ENCODE assay signal across 8 cellular contexts in genomic region chr5:180494060-180494509, GRCh38. TPM values are rescaled to one million over a fixed set of nuclear protein-coding genes. Genes with fewer than 3 reads are reported as not detected.
DNase-seq lines count a peak whose midpoint lies in the region; ATAC-seq, FAIRE-seq and TF ChIP-seq lines count a peak whose summit lies in the region.

Gene CNOT6, plus strand, starts transcription at chr5:180494379. Its CDS starts 34,898 bp downstream, at chr5:180529277.

- no peak within 1 kb of the TSS for H2BK15ac ChIP-seq in H1 (ENCODE audit: low read length)
- H2BK15ac ChIP-seq in mesenchymal stem cell (ENCODE audit: low read depth, poor library complexity, severe bottlenecking) = peak within 1 kb of the TSS; percentile 97

- no peak within 1 kb of the TSS for H2BK120ac ChIP-seq in H1 (replicated peaks; ENCODE audit: low read depth, low read length)
- peak within 1 kb of the TSS; percentile 91 for H2BK120ac ChIP-seq in mesenchymal stem cell (ENCODE audit: low read depth, low read length)

- H3K9ac ChIP-seq in H1 (replicated peaks in 1 of 4; ENCODE audit: extremely low read depth in 1 of 4, low read depth in 3 of 4, low read length in 3 of 4) (peak within 1 kb of the TSS; percentile 91 to 99 (median 96)), mesenchymal stem cell (ENCODE audit: low read length) (peak within 1 kb of the TSS; percentile 90)

- H2BK20ac ChIP-seq in H1 (ENCODE audit: low read length) = no peak within 1 kb of the TSS

- H3K4me1 ChIP-seq in H1 (replicated peaks in 1 of 4; ENCODE audit: control insufficient read depth in 3 of 4, insufficient read depth in 4 of 4, low read length in 3 of 4) (peaks cover 0 to 8% (median 3%) of the 10 kb centered on the region in 4 experiments; a peak in 6 of 7 replicates), mesenchymal stem cell (ENCODE audit: control insufficient read depth, insufficient read depth, low read depth, low read length) (peaks cover 13% of the 10 kb centered on the region)

- FAIRE-seq in HTR-8/SVneo (lab: Jason Lieb, UNC) = peak; percentile 83
- FAIRE-seq in H1 (lab: Jason Lieb, UNC) = no peak

- POLR2A ChIA-PET in H1 (lab: Charles Lee; ENCODE audit: partially characterized antibody) = interaction anchor here (0.9 to 2.0 kb wide), 8 partner anchors 12 to 200 kb away, joined by 3 to 11 read pairs (median 4); no protein-coding TSS in a partner anchor

- peak within 1 kb of the TSS; percentile 86 to 98 (median 91) for H3K4me3 ChIP-seq in H1 (ENCODE audit: extremely low read depth in 1 of 4, insufficient read depth in 2 of 4, low read depth in 3 of 4, low read length in 4 of 4)
- H3K4me3 ChIP-seq in mesenchymal stem cell (ENCODE audit: insufficient read depth in 1 of 2, low read depth in 1 of 2, low read length in 2 of 2) = peak within 1 kb of the TSS; percentile 83 to 100

- TF ChIP-seq RAD21 in H1 (IDR thresholded peaks at IDR 0.05 in 1 of 2, conservative IDR thresholded peaks at IDR 0.05 in 1 of 2; ENCODE audit: low read depth in 2 of 2, low read length in 2 of 2) = no peak

- CTCF ChIA-PET in H1 (lab: Charles Lee; ENCODE audit: partially characterized antibody) = interaction anchor here (1.1 kb wide), 1 partner anchor 112 kb away, joined by 4 read pairs; no protein-coding TSS in a partner anchor

- DNase-seq in COR-L47 (lab: John Stamatoyannopoulos, UW) (peak; percentile 89), HTR-8/SVneo (ENCODE audit: insufficient read length, low spot score) (peak; percentile 96), NOMO-1 treated with DMSO at 0.1 percent for 48 hours (lab: John Stamatoyannopoulos, UW; ENCODE audit: unreplicated experiment) (peak; percentile 87), H1 (ENCODE audit: low read depth in 1 of 2, low spot score in 2 of 2) (peak; percentile 78 to 95), mesenchymal stem cell (peak; percentile 94)
- DNase-seq in activated CD8-positive, alpha-beta memory T cell treated with anti-CD3 and anti-CD28 coated beads for 48 hours (ENCODE audit: low read depth in 2 of 3, low spot score in 2 of 3) = peak; percentile 80 to 92 (median 87)
- DNase-seq in stimulated activated CD8-positive, alpha-beta memory T cell treated with anti-CD3 and anti-CD28 coated beads, Interleukin-12 subunit alpha, Interleukin-12 subunit beta, amount 100 ng/mL, for 24 hours (ENCODE audit: extremely low read depth) = peak; percentile 86

- H3K4ac ChIP-seq in H1 (replicated peaks; ENCODE audit: insufficient read length, low read depth, low read length) (peak within 1 kb of the TSS; percentile 13), mesenchymal stem cell (ENCODE audit: low read depth in 1 of 2, low read length in 2 of 2) (peak within 1 kb of the TSS; percentile 79 to 98)

- peaks cover 0 to 5% of the 10 kb centered on the region in 2 experiments; a peak in 1 of 4 replicates for H3K9me3 ChIP-seq in H1 (ENCODE audit: insufficient read depth in 2 of 2, low read depth in 1 of 2, low read length in 1 of 2)
- no peaks in the 10 kb centered on the region for H3K9me3 ChIP-seq in mesenchymal stem cell (ENCODE audit: control insufficient read depth, low read length)

- H3K36me3 ChIP-seq in H1 (ENCODE audit: control insufficient read depth in 2 of 4, insufficient read depth in 4 of 4, low read length in 3 of 4) = peaks cover 0 to 23% (median 6%) of the 10 kb centered on the region in 4 experiments; a peak in 5 of 8 replicates
- peaks cover 6 to 13% of the 10 kb centered on the region in 2 experiments for H3K36me3 ChIP-seq in mesenchymal stem cell (ENCODE audit: control insufficient read depth in 1 of 2, insufficient read depth in 2 of 2, low read depth in 1 of 2, low read length in 2 of 2)

- H3K14ac ChIP-seq in H1 (ENCODE audit: insufficient read length) (no peak within 1 kb of the TSS), mesenchymal stem cell (ENCODE audit: low read length in 2 of 2) (peak within 1 kb of the TSS; percentile 89 to 99)

- H3K18ac ChIP-seq in H1 (ENCODE audit: extremely low read depth, low read length) = peak within 1 kb of the TSS; percentile 96
- peak within 1 kb of the TSS; percentile 97 to 99 for H3K18ac ChIP-seq in mesenchymal stem cell (ENCODE audit: low read depth in 1 of 2, low read length in 2 of 2)

- no peak within 1 kb of the TSS for H4K5ac ChIP-seq in H1 (ENCODE audit: insufficient read length, low read depth, low read length)

- peak within 1 kb of the TSS; percentile 96; the same call in 1 of the 2 replicates for H3K27ac ChIP-seq in H1 (ENCODE audit: low read depth, low read length)
- H3K27ac ChIP-seq in mesenchymal stem cell (ENCODE audit: low read length, poor library complexity, severe bottlenecking) = peak within 1 kb of the TSS; percentile 51

- H3K56ac ChIP-seq in H1 (replicated peaks; ENCODE audit: insufficient read length, low read depth, low read length) = peak within 1 kb of the TSS; percentile 91

- H3K4me2 ChIP-seq in H1 (ENCODE audit: insufficient read depth in 1 of 2, low read depth in 2 of 2, low read length in 2 of 2) (peak within 1 kb of the TSS; percentile 68 to 75), mesenchymal stem cell (ENCODE audit: low read length, poor library complexity, severe bottlenecking) (peak within 1 kb of the TSS; percentile 86)

- H4K91ac ChIP-seq in H1 (replicated peaks; ENCODE audit: insufficient read length, low read length) = peak within 1 kb of the TSS; percentile 86
- H4K91ac ChIP-seq in mesenchymal stem cell (ENCODE audit: low read length) = peak within 1 kb of the TSS; percentile 95

- ATAC-seq in GM21381 (IDR thresholded peaks at IDR 0.05; ENCODE audit: unreplicated experiment) = peak; percentile 96

- H3K79me2 ChIP-seq in H1 (ENCODE audit: control insufficient read depth in 1 of 2, insufficient read depth in 2 of 2, low read length in 2 of 2) = peaks cover 37 to 43% of the 10 kb centered on the region in 2 experiments

- H3K23ac ChIP-seq in H1 (ENCODE audit: insufficient read length) (no peak within 1 kb of the TSS), mesenchymal stem cell (ENCODE audit: low read length in 2 of 2) (peak within 1 kb of the TSS; percentile 81 to 98)

- H3K23me2 ChIP-seq in H1 (ENCODE audit: low read depth, low read length) = peaks cover 8% of the 10 kb centered on the region; the same call in 1 of the 2 replicates

- H4K8ac ChIP-seq in H1 (ENCODE audit: extremely low read depth, insufficient read depth, low read length) (peak within 1 kb of the TSS; percentile 99; the same call in 1 of the 2 replicates), mesenchymal stem cell (ENCODE audit: low read length) (peak within 1 kb of the TSS; percentile 98)

- H3K79me1 ChIP-seq in H1 (ENCODE audit: low read depth, low read length) (peaks cover 8% of the 10 kb centered on the region), mesenchymal stem cell (replicated peaks; ENCODE audit: low read length, poor library complexity, severe bottlenecking) (peaks cover 1% of the 10 kb centered on the region)

- H2AFZ ChIP-seq in H1 (ENCODE audit: low read length) = 0 out of 2 replicates have a peak within 1 kb of the TSS, but pooled peaks have one; percentile 43
- peak within 1 kb of the TSS; percentile 94 for H2AFZ ChIP-seq in mesenchymal stem cell (ENCODE audit: low read depth, low read length)

- TF ChIP-seq EP300 in H1 (IDR thresholded peaks at IDR 0.05; ENCODE audit: borderline replicate concordance in 1 of 2, low read depth in 2 of 2, low read length in 2 of 2) = peak in 1 of 2 experiments; percentile 100; a peak in 2 of 3 replicates

- peak; percentile 63 to 87; a peak in 2 of 3 replicates for TF ChIP-seq POLR2A in H1 (IDR thresholded peaks at IDR 0.05; ENCODE audit: control extremely low read depth in 1 of 2, low read depth in 2 of 2, low read length in 2 of 2)

- H3K27me3 ChIP-seq in H1 (replicated peaks in 1 of 4; ENCODE audit: control insufficient read depth in 3 of 4, extremely low read depth in 1 of 4, insufficient read depth in 3 of 4, low read length in 3 of 4) (no peaks in the 10 kb centered on the region), mesenchymal stem cell (ENCODE audit: control insufficient read depth in 1 of 2, insufficient read depth in 1 of 2, low read length in 2 of 2) (no peaks in the 10 kb centered on the region)

- peaks cover 12 to 15% of the 10 kb centered on the region in 2 experiments for H4K20me1 ChIP-seq in H1 (replicated peaks in 1 of 2; ENCODE audit: control insufficient read depth in 1 of 2, insufficient read depth in 2 of 2, low read length in 2 of 2)

- H2AK5ac ChIP-seq in H1 (ENCODE audit: low read depth, low read length) (no peak within 1 kb of the TSS), mesenchymal stem cell (ENCODE audit: low read length, severe bottlenecking) (no peak within 1 kb of the TSS)

- H2BK12ac ChIP-seq in H1 (ENCODE audit: low read depth, low read length) (no peak within 1 kb of the TSS), mesenchymal stem cell (ENCODE audit: low read length in 2 of 2) (peak within 1 kb of the TSS in 1 of 2 experiments; percentile 57)

- no peak for TF ChIP-seq CTCF in H1 (IDR thresholded peaks at IDR 0.05; ENCODE audit: control extremely low read depth in 1 of 3, insufficient read depth in 1 of 3, low read depth in 1 of 3, low read length in 3 of 3)

- H2BK5ac ChIP-seq in H1 (ENCODE audit: low read depth, low read length) = peak within 1 kb of the TSS; percentile 94
- H2BK5ac ChIP-seq in mesenchymal stem cell (ENCODE audit: low read depth, low read length, poor library complexity, severe bottlenecking) = no peak within 1 kb of the TSS

- WGBS in H1 (ENCODE audit: extremely low coverage in 1 of 2, insufficient coverage in 1 of 2, insufficient read length in 1 of 2, insufficient replicate concordance in 2 of 2, low coverage in 1 of 2, low lambda C conversion rate in 2 of 2, missing lambda C conversion rate in 1 of 2), 2 experiments = 2% methylated on average over 11 of the region's 56 CpGs; no CpG with 5 or more reads in 1 of the 2 experiments
- WGBS in mesenchymal stem cell = under 1% methylated on average over 47 of the region's 56 CpGs

TF ChIP-seq in H1, 55 proteins besides CTCF, POLR2A, EP300 and RAD21 (continues in another document):
- TF ChIP-seq CHD2 (IDR thresholded peaks at IDR 0.05; ENCODE audit: low read length) = no peak
- no peak for TF ChIP-seq CTBP2 (IDR thresholded peaks at IDR 0.05; ENCODE audit: borderline replicate concordance, insufficient read depth, insufficient read length, low read length)
- peak; percentile 93 for TF ChIP-seq TAF1 (IDR thresholded peaks at IDR 0.05; ENCODE audit: low read depth, low read length)
- peak; percentile 98 for TF ChIP-seq SP4 (IDR thresholded peaks at IDR 0.05; ENCODE audit: low read length)

RNA-seq across cellular contexts. Expression of gene CNOT6, which starts in this region (rescaled TPM):
- 45.4 and 48.0 TPM in 2 replicates for total RNA-seq in H1 (2021; fragmentation: NEBNext Ultra II Directional; extraction: Animal tissue kit (Norgen Biotek cat#: 25700))
- 6.8 and 10.7 TPM in 2 replicates for polyA plus RNA-seq in H1 (2011; rRNA removed)
- 11.8 TPM for polyA plus RNA-seq in H1 (2011; cell fraction: cytosol; rRNA removed)
- polyA plus RNA-seq in H1 (2011; cell fraction: nucleus; rRNA removed) = 6.3 TPM
- polyA plus RNA-seq in H1 (2012, experiment 1 of 2) = 15.7 to 43.5 TPM (median 17.7 TPM) in 4 replicates
- 1.9 TPM for polyA plus RNA-seq in H1 (2012, experiment 2 of 2)
- 16.6 TPM for polyA plus RNA-seq in H1 (2013, experiment 1 of 2)
- 16.5 TPM for polyA plus RNA-seq in H1 (2013, experiment 2 of 2)
- 23.1 and 23.4 TPM in 2 replicates for polyA minus RNA-seq in H1 (2011; rRNA and poly(A)+ RNA removed)
- 13.9 TPM for polyA minus RNA-seq in H1 (2011; cell fraction: cytosol; rRNA and poly(A)+ RNA removed)
- 15.8 TPM for polyA minus RNA-seq in H1 (2011; cell fraction: nucleus; rRNA and poly(A)+ RNA removed)
- 13.2 TPM for polyA plus RNA-seq in mesenchymal stem cell (2013, experiment 1 of 2)
- 13.5 TPM for polyA plus RNA-seq in mesenchymal stem cell (2013, experiment 2 of 2)

Comparison
In these comparisons a context has a peak if more than half of its experiments do, and no peak if none do; other contexts are left out.
1. Peak in every context shown above with its lines: DNase-seq, ATAC-seq, H3K4me3 ChIP-seq and H3K27ac ChIP-seq.